Comparison of ENCODE assay signal across 16 cellular contexts in genomic region chr6:75065524-75065923, GRCh38.
A peak's percentile ranks its signal among the peaks of the same experiment; 100 is the strongest.
DNase-seq lines count a peak whose midpoint lies in the region; ATAC-seq and TF ChIP-seq lines count a peak whose summit lies in the region.
"Had no signal": no experiment of that assay in that cellular context is flagged by ENCODE, and none has a peak within 500 bp of the region (broad histone marks: within the 10 kb centered on the region; RNA-seq: fewer than 3 reads in every experiment).

No MANE protein-coding gene starts in this region.

- H3K27me3 ChIP-seq in heart right ventricle, result no peaks in the 10 kb centered on the region
- H3K27me3 ChIP-seq: BLaER1 treated with 17β-estradiol and CSF1 and Interleukin-3, amounts not matched to agents 10 nM and 100 nM had no signal

- H3K36me3 ChIP-seq in heart right ventricle, result no peaks in the 10 kb centered on the region
- H3K36me3 ChIP-seq: BLaER1 treated with 17β-estradiol and CSF1 and Interleukin-3, amounts not matched to agents 10 nM and 100 nM; thoracic aorta had no signal

- H3K9me3 ChIP-seq in heart right ventricle, result peaks cover 0 to 22% (median 0%) of the 10 kb centered on the region in 11 donors
- H3K9me3 ChIP-seq: BLaER1 treated with 17β-estradiol and CSF1 and Interleukin-3, amounts not matched to agents 10 nM and 100 nM; thoracic aorta had no signal

- H3K27ac ChIP-seq in heart right ventricle, result no peak overlapping the region
- H3K27ac ChIP-seq: BLaER1 treated with 17β-estradiol and CSF1 and Interleukin-3, amounts not matched to agents 10 nM and 100 nM; thoracic aorta had no signal

- no peaks in the 10 kb centered on the region for H3K4me1 ChIP-seq in heart right ventricle
- H3K4me1 ChIP-seq: BLaER1 treated with 17β-estradiol and CSF1 and Interleukin-3, amounts not matched to agents 10 nM and 100 nM had no signal

- intact Hi-C loops in heart right ventricle (cut with DNase I), result no loop called here
- intact Hi-C loops in Right ventricle myocardium superior (cut with DNase I), result no loop called here

- WGBS in heart right ventricle, 2 donors, result 15 to 17% methylated on average over 5 of the region's 5 CpGs

- TF ChIP-seq CTCF in heart right ventricle (IDR thresholded peaks at IDR 0.05), result peak in 5 of 9 donors; percentile 10 to 37 (median 28)

- ATAC-seq in heart right ventricle (peak in 3 of 8 donors; percentile 41 to 55 (median 45)), Right ventricle myocardium superior (ENCODE audit: poor library complexity) (no peak), HG03460 (IDR thresholded peaks at IDR 0.05; ENCODE audit: unreplicated experiment) (no peak), HG03520 (IDR thresholded peaks at IDR 0.05; ENCODE audit: unreplicated experiment) (no peak)
- ATAC-seq: natural killer cell treated with Interleukin-12 subunit alpha and Interleukin-12 subunit beta and Interleukin-15 and Interleukin-18, amount 100 ng/mL, for 72 hours had no signal

- peak in 1 of 2 donors; percentile 9 for DNase-seq in heart right ventricle
- DNase-seq in Right ventricle myocardium superior, result no peak
- peak; percentile 8 for DNase-seq in RPMI8226
- DNase-seq in foreskin melanocyte, result peak; percentile 28
- DNase-seq in NK-92 treated with Interleukin-12 subunit alpha and Interleukin-12 subunit beta, amount 100 ng/mL, for 24 hours (lab: John Stamatoyannopoulos, UW), result no peak
- DNase-seq in stimulated activated CD8-positive, alpha-beta memory T cell treated with anti-CD3 and anti-CD28 coated beads, Interleukin-4, amount 100 ng/mL, for 48 hours, result no peak
- DNase-seq: activated CD4-positive, alpha-beta T cell treated with anti-CD3 and anti-CD28 coated beads for 4 hours; activated effector memory CD4-positive, alpha-beta T cell treated with anti-CD3 and anti-CD28 coated beads, Interleukin-2, amount 50 U/mL, for 16 hours; effector CD8-positive, alpha-beta T cell; NCI-H187; SHP77 treated with DMSO at 0.1 percent for 48 hours had no signal

- H3K4me3 ChIP-seq in heart right ventricle, result no peak overlapping the region
- H3K4me3 ChIP-seq: BLaER1 treated with 17β-estradiol and CSF1 and Interleukin-3, amounts not matched to agents 10 nM and 100 nM; thoracic aorta had no signal

Comparison
In these comparisons a context has a peak if more than half of its experiments do, and no peak if none do; other contexts are left out.
1. DNase-seq: peak in RPMI8226 (single experiment) and foreskin melanocyte (single experiment); none in Right ventricle myocardium superior (single experiment), NK-92 treated with Interleukin-12 subunit alpha and Interleukin-12 subunit beta, amount 100 ng/mL, for 24 hours (single experiment) and stimulated activated CD8-positive, alpha-beta memory T cell treated with anti-CD3 and anti-CD28 coated beads, Interleukin-4, amount 100 ng/mL, for 48 hours (single experiment).